ENCODE assay signal across 19 cellular contexts in genomic region chr11:13102575-13102840, GRCh38.
A peak's percentile ranks its signal among the peaks of the same experiment; 100 is the strongest.
DNase-seq lines count a peak whose midpoint lies in the region; ATAC-seq, FAIRE-seq and TF ChIP-seq lines count a peak whose summit lies in the region.
"Had no signal": no experiment of that assay in that cellular context is flagged by ENCODE, and none has a peak within 500 bp of the region (broad histone marks: within the 10 kb centered on the region; RNA-seq: fewer than 3 reads in every experiment).

No MANE protein-coding gene starts in this region.

- H3K4ac ChIP-seq in H1 (replicated peaks; ENCODE audit: insufficient read length, low read depth, low read length) = no peak overlapping the region

- no peaks in the 10 kb centered on the region for H3K23me2 ChIP-seq in H1 (ENCODE audit: low read depth, low read length)

- H3K27me3 ChIP-seq in HUES48 (ENCODE audit: control insufficient read depth, insufficient read depth, low read length) (no peaks in the 10 kb centered on the region), H1 (replicated peaks in 1 of 4; ENCODE audit: control insufficient read depth in 3 of 4, extremely low read depth in 1 of 4, insufficient read depth in 3 of 4, low read length in 3 of 4) (no peaks in the 10 kb centered on the region), iPS-20b (ENCODE audit: insufficient read depth, low read length) (no peaks in the 10 kb centered on the region)
- H3K27me3 ChIP-seq: BE2C had no signal

- H4K5ac ChIP-seq in H1 (ENCODE audit: insufficient read length, low read depth, low read length) = no peak overlapping the region

- H2BK5ac ChIP-seq in H1 (ENCODE audit: low read depth, low read length) = no peak overlapping the region

- peaks cover 19% of the 10 kb centered on the region for H3K4me1 ChIP-seq in HUES48 (ENCODE audit: control insufficient read depth, insufficient read depth, low read length)
- peaks cover 0 to 7% (median 4%) of the 10 kb centered on the region in 4 experiments; a peak in 5 of 7 replicates for H3K4me1 ChIP-seq in H1 (replicated peaks in 1 of 4; ENCODE audit: control insufficient read depth in 3 of 4, insufficient read depth in 4 of 4, low read length in 3 of 4)
- H3K4me1 ChIP-seq in iPS-20b (ENCODE audit: insufficient read depth, low read length) = peaks cover 15% of the 10 kb centered on the region; the same call in 1 of the 2 replicates
- H3K4me1 ChIP-seq: BE2C had no signal

- H2AK5ac ChIP-seq in H1 (ENCODE audit: low read depth, low read length) = no peak overlapping the region

- no peaks in the 10 kb centered on the region for H3K9me3 ChIP-seq in HUES48 (ENCODE audit: control insufficient read depth, insufficient read depth, low read length)
- no peaks in the 10 kb centered on the region for H3K9me3 ChIP-seq in H1 (ENCODE audit: insufficient read depth in 2 of 2, low read depth in 1 of 2, low read length in 1 of 2)
- H3K9me3 ChIP-seq in iPS-20b (ENCODE audit: insufficient read depth, low read depth, low read length) = no peaks in the 10 kb centered on the region
- H3K9me3 ChIP-seq: BE2C had no signal

- H3K18ac ChIP-seq in H1 (ENCODE audit: extremely low read depth, low read length) = no peak overlapping the region

- H3K23ac ChIP-seq in H1 (ENCODE audit: insufficient read length) = no peak overlapping the region

- H2BK120ac ChIP-seq in H1 (replicated peaks; ENCODE audit: low read depth, low read length) = no peak overlapping the region

- TF ChIP-seq CTCF in H1 (IDR thresholded peaks at IDR 0.05; ENCODE audit: control extremely low read depth in 1 of 3, insufficient read depth in 1 of 3, low read depth in 1 of 3, low read length in 3 of 3) = no peak

- no peaks in the 10 kb centered on the region for H3K79me2 ChIP-seq in H1 (ENCODE audit: control insufficient read depth in 1 of 2, insufficient read depth in 2 of 2, low read length in 2 of 2)

- CTCF ChIA-PET in H1 (lab: Charles Lee; ENCODE audit: partially characterized antibody) = interaction anchor here (0.8 kb wide), 1 partner anchor 79 kb away, joined by 3 read pairs; no protein-coding TSS in a partner anchor

- FAIRE-seq in H1 (lab: Jason Lieb, UNC) = no peak
- FAIRE-seq: GM12891, H54 had no signal

- no peak overlapping the region for H2BK12ac ChIP-seq in H1 (ENCODE audit: low read depth, low read length)

- H3K9ac ChIP-seq in HUES48 (ENCODE audit: low read depth, low read length) (no peak overlapping the region), H1 (replicated peaks in 1 of 4; ENCODE audit: extremely low read depth in 1 of 4, low read depth in 3 of 4, low read length in 3 of 4) (no peak overlapping the region), iPS-20b (ENCODE audit: low read depth, low read length) (peak overlapping the region; percentile 40; the same call in 1 of the 2 replicates)

- no peak overlapping the region for H4K8ac ChIP-seq in H1 (ENCODE audit: extremely low read depth, insufficient read depth, low read length)

- H3K14ac ChIP-seq in H1 (ENCODE audit: insufficient read length) = no peak overlapping the region

- TF ChIP-seq POLR2A in H1 (IDR thresholded peaks at IDR 0.05; ENCODE audit: control extremely low read depth in 1 of 2, low read depth in 2 of 2, low read length in 2 of 2) = no peak

- DNase-seq in H1 (ENCODE audit: low read depth in 1 of 2, low spot score in 2 of 2) (no peak), NOMO-1 (lab: John Stamatoyannopoulos, UW; ENCODE audit: unreplicated experiment in 2 of 2) (no peak), GOT3 (lab: John Stamatoyannopoulos, UW) (no peak), C1 segment of cervical spinal cord (lab: John Stamatoyannopoulos, UW) (no peak)
- DNase-seq: BE2C; CD4-positive, CD25-positive, alpha-beta regulatory T cell; DMS153; KG1; NCI-H1092; NCI-H187 treated with DMSO at 0.1 percent for 48 hours; NCI-H2107; NCI-H446 treated with DMSO at 0.1 percent for 48 hours; PC-3; Right ventricle myocardium superior had no signal

- H3K79me1 ChIP-seq in H1 (ENCODE audit: low read depth, low read length) = no peaks in the 10 kb centered on the region

- POLR2A ChIA-PET in H1 (lab: Charles Lee; ENCODE audit: partially characterized antibody) = no interaction called here

- H4K20me1 ChIP-seq in H1 (replicated peaks in 1 of 2; ENCODE audit: control insufficient read depth in 1 of 2, insufficient read depth in 2 of 2, low read length in 2 of 2) = no peaks in the 10 kb centered on the region

- TF ChIP-seq EP300 in H1 (IDR thresholded peaks at IDR 0.05; ENCODE audit: borderline replicate concordance in 1 of 2, low read depth in 2 of 2, low read length in 2 of 2) = no peak

- H3K4me2 ChIP-seq in H1 (ENCODE audit: insufficient read depth in 1 of 2, low read depth in 2 of 2, low read length in 2 of 2) = peak overlapping the region; percentile 1 to 47; a peak in 1 of 4 replicates

- H2BK15ac ChIP-seq in H1 (ENCODE audit: low read length) = no peak overlapping the region

- H3K56ac ChIP-seq in H1 (replicated peaks; ENCODE audit: insufficient read length, low read depth, low read length) = no peak overlapping the region

- ATAC-seq in HG03457 (IDR thresholded peaks at IDR 0.05; ENCODE audit: unreplicated experiment) = no peak
- ATAC-seq: PC-3 had no signal

- peak overlapping the region; percentile 79 for H3K27ac ChIP-seq in HUES48 (ENCODE audit: low read depth, low read length)
- H3K27ac ChIP-seq in H1 (ENCODE audit: low read depth, low read length) = no peak overlapping the region
- H3K27ac ChIP-seq in iPS-20b (ENCODE audit: low read length) = no peak overlapping the region

- H2BK20ac ChIP-seq in H1 (ENCODE audit: low read length) = no peak overlapping the region

- H2AFZ ChIP-seq in H1 (ENCODE audit: low read length) = no peak overlapping the region

- H3K36me3 ChIP-seq in HUES48 (ENCODE audit: control insufficient read depth, insufficient read depth, low read length) (no peaks in the 10 kb centered on the region), H1 (ENCODE audit: control insufficient read depth in 2 of 4, insufficient read depth in 4 of 4, low read length in 3 of 4) (no peaks in the 10 kb centered on the region), iPS-20b (ENCODE audit: insufficient read depth, low read depth, low read length) (no peaks in the 10 kb centered on the region)
- H3K36me3 ChIP-seq: BE2C had no signal

- WGBS in H1 (ENCODE audit: extremely low coverage in 1 of 2, insufficient coverage in 1 of 2, insufficient read length in 1 of 2, insufficient replicate concordance in 2 of 2, low coverage in 1 of 2, low lambda C conversion rate in 2 of 2, missing lambda C conversion rate in 1 of 2), 2 experiments = 75% methylated on average over 2 of the region's 2 CpGs; no CpG with 5 or more reads in 1 of the 2 experiments

- H4K91ac ChIP-seq in H1 (replicated peaks; ENCODE audit: insufficient read length, low read length) = no peak overlapping the region

- H3K4me3 ChIP-seq in HUES48 (ENCODE audit: low read depth, low read length) = no peak overlapping the region
- no peak overlapping the region for H3K4me3 ChIP-seq in H1 (ENCODE audit: extremely low read depth in 1 of 4, insufficient read depth in 2 of 4, low read depth in 3 of 4, low read length in 4 of 4)
- 0 out of 2 replicates have a peak overlapping the region, but pooled peaks have one; percentile 8 for H3K4me3 ChIP-seq in iPS-20b (ENCODE audit: low read length)

- no peak for TF ChIP-seq RAD21 in H1 (IDR thresholded peaks at IDR 0.05 in 1 of 2, conservative IDR thresholded peaks at IDR 0.05 in 1 of 2; ENCODE audit: low read depth in 2 of 2, low read length in 2 of 2)

TF ChIP-seq in H1, 55 proteins besides CTCF, POLR2A, EP300 and RAD21:
- TF ChIP-seq EGR1 (IDR thresholded peaks at IDR 0.05; ENCODE audit: borderline replicate concordance, low read depth, low read length) = no peak
